ENCODE assay signal across 9 cellular contexts in the genomic region with DNA sequence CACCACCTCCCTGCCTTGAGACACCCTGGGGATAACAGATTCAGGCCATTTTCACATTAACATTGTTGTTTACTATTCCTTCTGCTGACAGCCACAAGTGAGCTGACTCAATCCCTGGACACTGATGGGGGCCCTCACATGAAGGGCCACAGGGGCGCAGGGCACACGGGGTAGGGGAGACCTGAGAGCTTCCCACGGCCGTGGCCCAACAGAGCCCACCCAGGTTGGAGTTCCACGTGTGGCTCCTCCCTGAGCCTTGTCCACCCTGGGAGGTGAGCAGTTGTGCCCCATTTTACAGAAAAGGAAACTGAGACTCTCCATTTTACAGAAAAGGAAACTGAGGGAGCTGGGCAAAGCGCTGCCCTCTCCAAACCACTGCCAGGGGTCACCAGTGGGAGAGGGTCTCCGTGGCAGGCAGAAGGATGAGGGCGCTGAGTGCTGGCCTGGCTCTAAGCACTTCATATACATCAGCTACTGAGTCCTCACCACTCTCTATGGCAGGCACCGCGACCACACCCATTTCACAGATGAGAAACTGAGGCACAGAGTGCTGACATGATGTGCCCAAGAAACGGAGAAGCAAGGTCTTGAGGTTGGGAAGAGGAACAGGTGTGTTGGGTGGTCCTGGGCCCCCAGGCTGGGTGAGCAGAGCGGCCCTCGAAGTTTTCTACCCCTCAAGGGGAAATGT. TPM values are rescaled to one million over a fixed set of nuclear protein-coding genes. Genes with fewer than 3 reads are reported as not detected.
DNase-seq lines count a peak whose midpoint lies in the region; ATAC-seq and TF ChIP-seq lines count a peak whose summit lies in the region.
"Had no signal": no experiment of that assay in that cellular context is flagged by ENCODE, and none has a peak within 500 bp of the region (broad histone marks: within the 10 kb centered on the region; RNA-seq: fewer than 3 reads in every experiment).

No MANE protein-coding gene starts in this region.

- peak overlapping the region; percentile 88 for H3K4me3 Mint-ChIP-seq in activated CD4-positive, alpha-beta T cell treated with anti-CD3 and anti-CD28 coated beads for 36 hours
- H3K4me3 Mint-ChIP-seq in activated naive CD8-positive, alpha-beta T cell treated with anti-CD3 and anti-CD28 coated beads, Interleukin-2, amount 50 U/mL, for 24 hours = peak overlapping the region; percentile 90

- DNase-seq in activated CD4-positive, alpha-beta T cell treated with anti-CD3 and anti-CD28 coated beads for 36 hours = no peak
- no peak for DNase-seq in activated CD4-positive, alpha-beta T cell treated with anti-CD3 and anti-CD28 coated beads, Interleukin-2, amount 50 U/mL, for 1 hour
- DNase-seq in activated naive CD8-positive, alpha-beta T cell treated with anti-CD3 and anti-CD28 coated beads, Interleukin-2, amount 50 U/mL, for 24 hours = no peak
- peak in 1 of 2 donors; percentile 59 for DNase-seq in left lung
- no peak for DNase-seq in GF-D8 (lab: John Stamatoyannopoulos, UW)
- DNase-seq in cerebellar nuclear complex (lab: John Stamatoyannopoulos, UW) = no peak
- DNase-seq: activated CD4-positive, alpha-beta T cell treated with anti-CD3 and anti-CD28 coated beads for 4 hours had no signal

- no peak for ATAC-seq in activated CD4-positive, alpha-beta T cell treated with anti-CD3 and anti-CD28 coated beads for 36 hours
- no peak for ATAC-seq in activated naive CD8-positive, alpha-beta T cell treated with anti-CD3 and anti-CD28 coated beads, Interleukin-2, amount 50 U/mL, for 24 hours
- ATAC-seq in left lung (no peak), GM21390 (IDR thresholded peaks at IDR 0.05; ENCODE audit: unreplicated experiment) (no peak)

- POLR2A ChIA-PET in activated CD4-positive, alpha-beta T cell treated with anti-CD3 and anti-CD28 coated beads for 36 hours (lab: Charles Lee) = no interaction called here

- H3K27ac ChIP-seq in left lung (peak overlapping the region; percentile 82 to 99), stomach smooth muscle (ENCODE audit: low read length) (peak overlapping the region; percentile 98)

- H3K36me3 ChIP-seq in left lung = peaks cover 0 to 5% of the 10 kb centered on the region in 2 donors
- peaks cover 0 to 4% of the 10 kb centered on the region in 2 donors for H3K36me3 ChIP-seq in stomach smooth muscle (ENCODE audit: control insufficient read depth in 2 of 2, insufficient read depth in 2 of 2, low read length in 2 of 2)

- H3K4me3 ChIP-seq in left lung = peak overlapping the region in 1 of 2 donors; percentile 95
- peak overlapping the region; percentile 57 to 86 for H3K4me3 ChIP-seq in stomach smooth muscle (ENCODE audit: low read length in 2 of 2)

- peaks cover 20% of the 10 kb centered on the region for H3K36me3 Mint-ChIP-seq in activated CD4-positive, alpha-beta T cell treated with anti-CD3 and anti-CD28 coated beads for 36 hours (ENCODE audit: low read depth)
- H3K36me3 Mint-ChIP-seq in activated naive CD8-positive, alpha-beta T cell treated with anti-CD3 and anti-CD28 coated beads, Interleukin-2, amount 50 U/mL, for 24 hours (ENCODE audit: low read depth) = peaks cover 8% of the 10 kb centered on the region

- no peaks in the 10 kb centered on the region for H3K9me3 Mint-ChIP-seq in activated CD4-positive, alpha-beta T cell treated with anti-CD3 and anti-CD28 coated beads for 36 hours (ENCODE audit: low read depth)
- no peaks in the 10 kb centered on the region for H3K9me3 Mint-ChIP-seq in activated naive CD8-positive, alpha-beta T cell treated with anti-CD3 and anti-CD28 coated beads, Interleukin-2, amount 50 U/mL, for 24 hours

- peak overlapping the region; percentile 85 for H3K27ac Mint-ChIP-seq in activated CD4-positive, alpha-beta T cell treated with anti-CD3 and anti-CD28 coated beads for 36 hours
- H3K27ac Mint-ChIP-seq in activated naive CD8-positive, alpha-beta T cell treated with anti-CD3 and anti-CD28 coated beads, Interleukin-2, amount 50 U/mL, for 24 hours = peak overlapping the region; percentile 90

- H3K27me3 Mint-ChIP-seq in activated CD4-positive, alpha-beta T cell treated with anti-CD3 and anti-CD28 coated beads for 36 hours = no peaks in the 10 kb centered on the region
- no peaks in the 10 kb centered on the region for H3K27me3 Mint-ChIP-seq in activated naive CD8-positive, alpha-beta T cell treated with anti-CD3 and anti-CD28 coated beads, Interleukin-2, amount 50 U/mL, for 24 hours

- H3K4me1 Mint-ChIP-seq in activated CD4-positive, alpha-beta T cell treated with anti-CD3 and anti-CD28 coated beads for 36 hours = peaks cover 72% of the 10 kb centered on the region
- H3K4me1 Mint-ChIP-seq in activated naive CD8-positive, alpha-beta T cell treated with anti-CD3 and anti-CD28 coated beads, Interleukin-2, amount 50 U/mL, for 24 hours = peaks cover 72% of the 10 kb centered on the region

- H3K9ac ChIP-seq in stomach smooth muscle (ENCODE audit: low read length in 2 of 2) = peak overlapping the region; percentile 58 to 78

- H3K4me1 ChIP-seq in left lung = peaks cover 51 to 89% of the 10 kb centered on the region in 2 donors
- H3K4me1 ChIP-seq in stomach smooth muscle (ENCODE audit: control insufficient read depth, insufficient read depth, low read length) = peaks cover 85% of the 10 kb centered on the region

- H3K27me3 ChIP-seq in left lung (no peaks in the 10 kb centered on the region), stomach smooth muscle (ENCODE audit: control insufficient read depth in 1 of 2, insufficient read depth in 2 of 2, low read length in 2 of 2) (no peaks in the 10 kb centered on the region)

- TF ChIP-seq CTCF in left lung (IDR thresholded peaks at IDR 0.05) = no peak

- intact Hi-C loops in activated CD4-positive, alpha-beta T cell treated with anti-CD3 and anti-CD28 coated beads for 36 hours (cut with DNase I, micrococcal nuclease) = loop anchor here in 1 of 2 experiments (2.0 kb wide), 1 partner anchor 15 kb away; no protein-coding TSS in a partner anchor
- intact Hi-C loops in left lung (cut with DNase I) = no loop called here

- CTCF ChIA-PET in activated CD4-positive, alpha-beta T cell treated with anti-CD3 and anti-CD28 coated beads for 36 hours (lab: Charles Lee) = interaction anchor here (0.6 to 1.2 kb wide), 2 partner anchors 15 to 434 kb away, joined by 4 to 5 read pairs; no protein-coding TSS in a partner anchor

- H3K9me3 ChIP-seq in left lung (no peaks in the 10 kb centered on the region), stomach smooth muscle (ENCODE audit: control insufficient read depth in 2 of 2, low read length in 2 of 2) (no peaks in the 10 kb centered on the region)

RNA-seq across cellular contexts. Expression of gene NINJ1, which starts 2.3 kb away (rescaled TPM):
- total RNA-seq in activated CD4-positive, alpha-beta T cell treated with anti-CD3 and anti-CD28 coated beads for 36 hours = 100 to 1,000 TPM in 1 of 2 experiments, 10 to 100 TPM in 1; 77.4 to 108 TPM
- 10 to 100 TPM; 77.9 to 83.5 TPM for total RNA-seq in left lung

RNA-seq across cellular contexts. Expression of gene CARD19, which starts 35.7 kb away (rescaled TPM):
- total RNA-seq in activated CD4-positive, alpha-beta T cell treated with anti-CD3 and anti-CD28 coated beads for 36 hours = 10 to 100 TPM; 39.6 to 44.4 TPM
- 10 to 100 TPM; 27.7 to 43.0 TPM for total RNA-seq in left lung

RNA-seq across cellular contexts. Expression of gene WNK2, which starts 52.2 kb away (rescaled TPM):
- 1 to 10 TPM; 3.3 to 4.6 TPM for total RNA-seq in activated CD4-positive, alpha-beta T cell treated with anti-CD3 and anti-CD28 coated beads for 36 hours
- 1 to 10 TPM in 1 of 2 donors, under 1 TPM in 1; 0.93 to 1.6 TPM for total RNA-seq in left lung
